8 cellular contexts compared by ENCODE assay signal in the genomic region with DNA sequence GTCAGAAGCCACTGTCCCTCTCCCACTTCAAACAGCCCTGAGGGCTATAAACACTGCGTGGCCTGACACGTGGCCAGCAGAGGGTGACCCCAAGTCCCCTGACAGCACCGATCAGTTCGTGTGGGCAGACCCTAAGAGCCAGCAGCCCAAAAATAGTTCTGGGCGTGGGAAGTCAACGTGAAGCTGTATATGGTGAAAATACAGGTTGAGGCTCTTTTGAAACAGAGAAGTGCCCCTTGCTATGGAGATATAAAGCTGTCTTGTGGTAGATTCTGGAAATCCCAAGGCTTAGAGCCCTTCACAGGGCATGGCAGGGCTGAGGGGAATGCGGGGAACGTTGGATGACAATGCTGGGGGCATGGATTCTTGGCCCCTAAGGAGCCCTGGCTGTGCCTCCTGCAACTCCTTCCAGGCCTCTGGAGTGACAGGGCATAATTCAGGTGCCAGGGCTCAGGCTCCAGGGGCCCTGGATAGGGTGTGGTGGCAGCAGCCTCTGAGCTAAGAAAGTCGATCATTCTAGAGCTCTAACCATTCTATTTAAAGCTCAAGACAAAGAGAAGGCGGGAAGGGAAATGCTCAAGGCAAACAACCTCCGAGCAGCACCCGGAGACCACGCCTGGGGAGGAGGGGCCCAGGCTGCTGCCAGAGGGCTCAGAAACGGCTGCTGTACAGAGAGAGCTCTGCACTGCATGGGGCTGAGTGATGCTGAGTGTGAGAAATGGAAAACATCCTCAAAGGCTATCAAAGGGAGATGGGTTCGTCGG.
DNase-seq lines count a peak whose midpoint lies in the region; ATAC-seq, FAIRE-seq and TF ChIP-seq lines count a peak whose summit lies in the region.

No MANE protein-coding gene starts in this region.

- H3K9me3 ChIP-seq in A549 (no peaks in the 10 kb centered on the region), kidney (ENCODE audit: control insufficient read depth in 1 of 2, low read length in 2 of 2) (no peaks in the 10 kb centered on the region)

- FAIRE-seq in A549 (lab: Jason Lieb, UNC) (no peak), kidney (lab: Jason Lieb, UNC) (no peak)

- no peak for TF ChIP-seq RAD21 in A549 (conservative IDR thresholded peaks at IDR 0.05 in 1 of 2, IDR thresholded peaks at IDR 0.05 in 1 of 2)

- H3K4me1 ChIP-seq in A549 (no peaks in the 10 kb centered on the region), kidney (ENCODE audit: control insufficient read depth in 1 of 2, insufficient read depth in 1 of 2, low read depth in 1 of 2, low read length in 2 of 2) (no peaks in the 10 kb centered on the region)

- no peak for TF ChIP-seq POLR2A in A549 (IDR thresholded peaks at IDR 0.05; ENCODE audit: low read length)

- H3K27ac ChIP-seq in A549 (no peak overlapping the region), kidney (ENCODE audit: low read depth in 2 of 2, low read length in 2 of 2) (peak overlapping the region; percentile 43 to 57)

- ATAC-seq in A549 (peak; percentile 34 to 78; a peak in 3 of 6 replicates), GM19328 (IDR thresholded peaks at IDR 0.05; ENCODE audit: unreplicated experiment) (peak; percentile 83), HG03521 (IDR thresholded peaks at IDR 0.05; ENCODE audit: unreplicated experiment) (peak; percentile 85)

- 48% methylated on average over 16 of the region's 16 CpGs for WGBS in A549 (ENCODE audit: missing lambda C conversion rate)

- no peak overlapping the region for H3K9ac ChIP-seq in kidney (ENCODE audit: low read length in 2 of 2)

- no peak for TF ChIP-seq EP300 in A549 (IDR thresholded peaks at IDR 0.05)

- intact Hi-C loops in kidney (cut with DNase I) = no loop called here

- H3K4me3 ChIP-seq in A549 (no peak overlapping the region), kidney (ENCODE audit: low read length in 2 of 2) (no peak overlapping the region)

- H3K4me2 ChIP-seq in A549 = no peak overlapping the region

- CTCF ChIA-PET in A549 (lab: Yijun Ruan, JAX) = interaction anchor here (0.8 kb wide), 1 partner anchor 263 kb away, joined by 3 read pairs; no protein-coding TSS in a partner anchor

- DNase-seq in A549 (ENCODE audit: low read depth in 1 of 2, low spot score in 1 of 2) (peak in 1 of 2 experiments; percentile 10), kidney (peak; percentile 81), epidermal melanocyte (ENCODE audit: insufficient read length, low spot score) (no peak)
- peak; percentile 38 to 86 (median 62) for DNase-seq in activated naive CD4-positive, alpha-beta T cell (lab: John Stamatoyannopoulos, UW)
- peak; percentile 47 to 64 for DNase-seq in stimulated activated CD8-positive, alpha-beta memory T cell treated with anti-CD3 and anti-CD28 coated beads, Interleukin-15, amount 100 ng/mL, for 4 hours (ENCODE audit: low read depth in 2 of 2)

- TF ChIP-seq CTCF in A549 (IDR thresholded peaks at IDR 0.05) = no peak
- no peak for TF ChIP-seq CTCF in kidney (IDR thresholded peaks at IDR 0.05; ENCODE audit: borderline replicate concordance, extremely low read depth, insufficient read depth)

- POLR2A ChIA-PET in A549 (lab: Yijun Ruan, JAX) = no interaction called here

- H3K36me3 ChIP-seq in kidney (ENCODE audit: control insufficient read depth in 1 of 2, insufficient read depth in 2 of 2, low read length in 2 of 2) = no peaks in the 10 kb centered on the region

TF ChIP-seq in A549, 52 proteins besides CTCF, POLR2A, EP300 and RAD21:
- TF ChIP-seq EHMT2 (IDR thresholded peaks at IDR 0.05; ENCODE audit: low read depth) (no peak), FOSB (CRISPR knock-in tag; IDR thresholded peaks at IDR 0.05) (no peak), CHD4 (IDR thresholded peaks at IDR 0.05; ENCODE audit: borderline replicate concordance) (no peak), FOSL2 (IDR thresholded peaks at IDR 0.05) (no peak), FOSL2 (CRISPR knock-in tag; IDR thresholded peaks at IDR 0.05) (no peak)
- TF ChIP-seq, protein P1, sequence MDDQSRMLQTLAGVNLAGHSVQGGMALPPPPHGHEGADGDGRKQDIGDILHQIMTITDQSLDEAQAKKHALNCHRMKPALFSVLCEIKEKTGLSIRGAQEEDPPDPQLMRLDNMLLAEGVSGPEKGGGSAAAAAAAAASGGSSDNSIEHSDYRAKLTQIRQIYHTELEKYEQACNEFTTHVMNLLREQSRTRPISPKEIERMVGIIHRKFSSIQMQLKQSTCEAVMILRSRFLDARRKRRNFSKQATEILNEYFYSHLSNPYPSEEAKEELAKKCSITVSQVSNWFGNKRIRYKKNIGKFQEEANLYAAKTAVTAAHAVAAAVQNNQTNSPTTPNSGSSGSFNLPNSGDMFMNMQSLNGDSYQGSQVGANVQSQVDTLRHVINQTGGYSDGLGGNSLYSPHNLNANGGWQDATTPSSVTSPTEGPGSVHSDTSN (IDR thresholded peaks at IDR 0.05) = no peak

TF ChIP-seq in PFSK-1, 5 proteins besides CTCF, POLR2A, EP300 and RAD21:
- peak; percentile 11 for TF ChIP-seq FOXP2 (optimal IDR thresholded peaks at IDR 0.05; ENCODE audit: borderline replicate concordance, extremely low read depth, extremely low read length, insufficient read depth)
- no peak for TF ChIP-seq POLR2AphosphoS5 (IDR thresholded peaks at IDR 0.05; ENCODE audit: low read depth, low read length)
- TF ChIP-seq SIN3A (IDR thresholded peaks at IDR 0.05; ENCODE audit: borderline replicate concordance, insufficient read depth, low read length) = no peak
- TF ChIP-seq, protein P2, sequence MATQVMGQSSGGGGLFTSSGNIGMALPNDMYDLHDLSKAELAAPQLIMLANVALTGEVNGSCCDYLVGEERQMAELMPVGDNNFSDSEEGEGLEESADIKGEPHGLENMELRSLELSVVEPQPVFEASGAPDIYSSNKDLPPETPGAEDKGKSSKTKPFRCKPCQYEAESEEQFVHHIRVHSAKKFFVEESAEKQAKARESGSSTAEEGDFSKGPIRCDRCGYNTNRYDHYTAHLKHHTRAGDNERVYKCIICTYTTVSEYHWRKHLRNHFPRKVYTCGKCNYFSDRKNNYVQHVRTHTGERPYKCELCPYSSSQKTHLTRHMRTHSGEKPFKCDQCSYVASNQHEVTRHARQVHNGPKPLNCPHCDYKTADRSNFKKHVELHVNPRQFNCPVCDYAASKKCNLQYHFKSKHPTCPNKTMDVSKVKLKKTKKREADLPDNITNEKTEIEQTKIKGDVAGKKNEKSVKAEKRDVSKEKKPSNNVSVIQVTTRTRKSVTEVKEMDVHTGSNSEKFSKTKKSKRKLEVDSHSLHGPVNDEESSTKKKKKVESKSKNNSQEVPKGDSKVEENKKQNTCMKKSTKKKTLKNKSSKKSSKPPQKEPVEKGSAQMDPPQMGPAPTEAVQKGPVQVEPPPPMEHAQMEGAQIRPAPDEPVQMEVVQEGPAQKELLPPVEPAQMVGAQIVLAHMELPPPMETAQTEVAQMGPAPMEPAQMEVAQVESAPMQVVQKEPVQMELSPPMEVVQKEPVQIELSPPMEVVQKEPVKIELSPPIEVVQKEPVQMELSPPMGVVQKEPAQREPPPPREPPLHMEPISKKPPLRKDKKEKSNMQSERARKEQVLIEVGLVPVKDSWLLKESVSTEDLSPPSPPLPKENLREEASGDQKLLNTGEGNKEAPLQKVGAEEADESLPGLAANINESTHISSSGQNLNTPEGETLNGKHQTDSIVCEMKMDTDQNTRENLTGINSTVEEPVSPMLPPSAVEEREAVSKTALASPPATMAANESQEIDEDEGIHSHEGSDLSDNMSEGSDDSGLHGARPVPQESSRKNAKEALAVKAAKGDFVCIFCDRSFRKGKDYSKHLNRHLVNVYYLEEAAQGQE (IDR thresholded peaks at IDR 0.05; ENCODE audit: insufficient read depth in 1 of 2, low read depth in 2 of 2, low read length in 2 of 2) = no peak
TF ChIP-seq in PFSK-1: peak in this region for 1.

Comparison
In these comparisons a context has a peak if more than half of its experiments do, and no peak if none do; other contexts are left out.
1. H3K27ac ChIP-seq: peak in kidney (2 of 2); none in A549 (0 of 2).
2. Peak in every context shown above with its lines, with median percentiles within 50 percentile points of each other: ATAC-seq.